ENCODE assay signal across 7 cellular contexts in genomic region chrX:120042247-120042646, GRCh38.
A peak's percentile ranks its signal among the peaks of the same experiment; 100 is the strongest.
DNase-seq lines count a peak whose midpoint lies in the region; ATAC-seq and FAIRE-seq lines count a peak whose summit lies in the region.
"Not testable (repeated sequence)": the region's sequence is repeated elsewhere in the genome, so short reads cannot be mapped to it uniquely, and the experiment has no call there.

No MANE protein-coding gene starts in this region.

- FAIRE-seq in GM18507 (lab: Jason Lieb, UNC) = peak; percentile 46

- DNase-seq in GM18507 (ENCODE audit: extremely low spot score, insufficient read length, low read depth) = not testable (repeated sequence)

- peak; percentile 83 for ATAC-seq in GM18909 (IDR thresholded peaks at IDR 0.05; ENCODE audit: poor library complexity, unreplicated experiment)
- ATAC-seq in GM19468 (IDR thresholded peaks at IDR 0.05; ENCODE audit: extremely low read depth, unreplicated experiment) = peak; percentile 55
- peak; percentile 79 for ATAC-seq in GM21619 (IDR thresholded peaks at IDR 0.05; ENCODE audit: unreplicated experiment)
- ATAC-seq in HG02763 (IDR thresholded peaks at IDR 0.05; ENCODE audit: unreplicated experiment) = peak; percentile 81
- ATAC-seq in HG03060 (IDR thresholded peaks at IDR 0.05; ENCODE audit: low read depth, unreplicated experiment) = peak; percentile 75
- peak; percentile 64 for ATAC-seq in HG03460 (IDR thresholded peaks at IDR 0.05; ENCODE audit: unreplicated experiment)
